In genomic region chr11:33672273-33672672, GRCh38 we compare ENCODE assay signal across 16 cellular contexts. TPM values are rescaled to one million over a fixed set of nuclear protein-coding genes. Genes with fewer than 3 reads are reported as not detected.
DNase-seq lines count a peak whose midpoint lies in the region; ATAC-seq, FAIRE-seq and TF ChIP-seq lines count a peak whose summit lies in the region.
"Had no signal": no experiment of that assay in that cellular context is flagged by ENCODE, and none has a peak within 500 bp of the region (broad histone marks: within the 10 kb centered on the region; RNA-seq: fewer than 3 reads in every experiment).

No MANE protein-coding gene starts in this region.

- no peaks in the 10 kb centered on the region for H3K9me3 ChIP-seq in K562 (replicated peaks; ENCODE audit: control insufficient read depth, insufficient read depth, low read depth, low read length)

- CTCF ChIA-PET in K562 (lab: Yijun Ruan, JAX; ENCODE audit: low intra/inter-chr PET ratio) = no interaction called here

- H3K36me3 Mint-ChIP-seq in HFFc6 (ENCODE audit: low read depth) = peaks cover 47% of the 10 kb centered on the region
- H3K36me3 Mint-ChIP-seq: CD4-positive, CD25-positive, alpha-beta regulatory T cell; IgD-negative memory B cell had no signal

- peak; percentile 5 for DNase-seq in activated CD8-positive, alpha-beta memory T cell treated with anti-CD3 and anti-CD28 coated beads for 24 hours
- DNase-seq in activated CD8-positive, alpha-beta memory T cell treated with anti-CD3 and anti-CD28 coated beads, Interleukin-2, amount 50 U/mL, for 4 hours = no peak
- no peak for DNase-seq in HFFc6
- no peak for DNase-seq in K562 (ENCODE audit: extremely low read depth in 1 of 4, low spot score in 3 of 4)
- DNase-seq in GM19238 (ENCODE audit: insufficient read length, low spot score) = no peak
- DNase-seq in NCI-H1105 treated with DMSO at 0.1 percent for 48 hours (lab: John Stamatoyannopoulos, UW) = no peak
- no peak for DNase-seq in frontal cortex (ENCODE audit: low spot score in 2 of 2)
- DNase-seq: 8988T; ACHN; CD4-positive, CD25-positive, alpha-beta regulatory T cell; DMS53; H7 had no signal

- peaks cover 19 to 22% of the 10 kb centered on the region in 2 experiments; a peak in 4 of 5 replicates for H3K27me3 ChIP-seq in K562 (ENCODE audit: control insufficient read depth in 2 of 2, insufficient read depth in 2 of 2, low read length in 2 of 2)
- H3K27me3 ChIP-seq: BLaER1 treated with 17β-estradiol and CSF1 and Interleukin-3, amounts not matched to agents 10 nM and 100 nM had no signal

- no peaks in the 10 kb centered on the region for H3K9me1 ChIP-seq in K562 (ENCODE audit: control insufficient read depth, insufficient read depth, low read length)

- ATAC-seq in K562 = no peak

- intact Hi-C loops in K562 (cut with micrococcal nuclease) = no loop called here

- H3K9me3 Mint-ChIP-seq in HFFc6 = peaks cover 2% of the 10 kb centered on the region

- H3K27ac ChIP-seq in K562 (ENCODE audit: extremely low read depth, low read depth, low read length) = no peak overlapping the region
- H3K27ac ChIP-seq: BLaER1 treated with 17β-estradiol and CSF1 and Interleukin-3, amounts not matched to agents 10 nM and 100 nM; KMS-11 had no signal

- H3K4me2 ChIP-seq in K562 (ENCODE audit: insufficient read depth, low read length) = no peak overlapping the region
- H3K4me2 ChIP-seq: BLaER1 treated with 17β-estradiol and CSF1 and Interleukin-3, amounts not matched to agents 10 nM and 100 nM; KMS-11 had no signal

- H3K4me1 ChIP-seq in K562 (replicated peaks in 1 of 2; ENCODE audit: control insufficient read depth in 2 of 2, insufficient read depth in 2 of 2, low read length in 2 of 2) = peaks cover 0 to 3% of the 10 kb centered on the region in 2 experiments; a peak in 1 of 5 replicates

- no peak for TF ChIP-seq EP300 in K562 (IDR thresholded peaks at IDR 0.05; ENCODE audit: low read length)

- WGBS in K562 (ENCODE audit: insufficient coverage, low coverage, missing lambda C conversion rate) = 0% methylated on average over 4 of the region's 4 CpGs

- TF ChIP-seq RAD21 in K562 (CRISPR knock-in tag; conservative IDR thresholded peaks at IDR 0.05 in 1 of 2, IDR thresholded peaks at IDR 0.05 in 1 of 2) = no peak

- TF ChIP-seq CTCF in HFFc6 (IDR thresholded peaks at IDR 0.05) (no peak), K562 (IDR thresholded peaks at IDR 0.05 in 2 of 3, conservative IDR thresholded peaks at IDR 0.05 in 1 of 3; ENCODE audit: insufficient read depth in 2 of 3, low read depth in 1 of 3, low read length in 3 of 3) (no peak)

- no peaks in the 10 kb centered on the region for H4K20me1 ChIP-seq in K562 (replicated peaks; ENCODE audit: control insufficient read depth, insufficient read depth, low read length)
- H4K20me1 ChIP-seq: BLaER1 treated with 17β-estradiol and CSF1 and Interleukin-3, amounts not matched to agents 10 nM and 100 nM had no signal

- POLR2A ChIA-PET in K562 (lab: Yijun Ruan, JAX) = interaction anchor here (0.6 kb wide), 1 partner anchor 404 kb away, joined by 3 read pairs; no protein-coding TSS in a partner anchor

- no peak overlapping the region for H2AFZ ChIP-seq in K562 (ENCODE audit: low read depth, low read length)

- no peak overlapping the region for H3K9ac ChIP-seq in K562 (ENCODE audit: insufficient read depth in 1 of 2, low read depth in 2 of 2, low read length in 2 of 2)
- H3K9ac ChIP-seq: BLaER1 treated with 17β-estradiol and CSF1 and Interleukin-3, amounts not matched to agents 10 nM and 100 nM; KMS-11 had no signal

- peak overlapping the region; percentile 87 for H3K27ac Mint-ChIP-seq in HFFc6
- H3K27ac Mint-ChIP-seq: IgD-negative memory B cell had no signal

- FAIRE-seq in K562 (lab: Jason Lieb, UNC) (no peak), frontal cortex (lab: Jason Lieb, UNC) (no peak)
- FAIRE-seq: GM19239 had no signal

- H3K4me3 Mint-ChIP-seq in HFFc6 = peak overlapping the region; percentile 31; the same call in 1 of the 2 replicates
- H3K4me3 Mint-ChIP-seq: CD4-positive, CD25-positive, alpha-beta regulatory T cell; IgD-negative memory B cell had no signal

- BruUV-seq in K562 (replicated peaks; lab: Mats Ljungman, UMichigan) = no TSS peak

- peaks cover 4% of the 10 kb centered on the region for H3K27me3 Mint-ChIP-seq in HFFc6 (ENCODE audit: insufficient read depth)

- peaks cover 66% of the 10 kb centered on the region for H3K4me1 Mint-ChIP-seq in HFFc6 (ENCODE audit: low read depth)
- H3K4me1 Mint-ChIP-seq: CD4-positive, CD25-positive, alpha-beta regulatory T cell; IgD-negative memory B cell had no signal

- no peaks in the 10 kb centered on the region for H3K36me3 ChIP-seq in K562 (ENCODE audit: control insufficient read depth, insufficient read depth, low read length)
- H3K36me3 ChIP-seq: BLaER1 treated with 17β-estradiol and CSF1 and Interleukin-3, amounts not matched to agents 10 nM and 100 nM had no signal

- no peak overlapping the region for H3K4me3 ChIP-seq in K562
- H3K4me3 ChIP-seq: BLaER1 treated with 17β-estradiol and CSF1 and Interleukin-3, amounts not matched to agents 10 nM and 100 nM had no signal

- no peak for TF ChIP-seq POLR2A in K562 (conservative IDR thresholded peaks at IDR 0.05)

- in situ Hi-C loops in K562 (cut with MboI) = no loop called here

- no peaks in the 10 kb centered on the region for H3K79me2 ChIP-seq in K562 (ENCODE audit: control insufficient read depth, insufficient read depth, low read length)

TF ChIP-seq in K562, 482 proteins besides CTCF, POLR2A, EP300 and RAD21:
- TF ChIP-seq USF2 (CRISPR knock-in tag; IDR thresholded peaks at IDR 0.05) (0 out of 2 replicates have a peak, but pooled peaks have one; percentile 7), RFX7 (CRISPR knock-in tag; IDR thresholded peaks at IDR 0.05) (no peak), KDM1A (IDR thresholded peaks at IDR 0.05) (no peak), MED1 (CRISPR knock-in tag; IDR thresholded peaks at IDR 0.05; ENCODE audit: borderline replicate concordance) (no peak), RFX5 (IDR thresholded peaks at IDR 0.05; ENCODE audit: low read depth, low read length) (peak; percentile 71; the same call in 1 of the 2 replicates), HDAC1 (IDR thresholded peaks at IDR 0.05) (no peak)

RNA-seq across cellular contexts. Expression of gene C11orf91, which starts 28.4 kb away (rescaled TPM):
- total RNA-seq in HFFc6 (2021; fragmentation: NEBNext Ultra II Directional; extraction: Animal tissue kit (Norgen Biotek cat#: 25700)) = under 1 TPM in 4 of 6 experiments, not detected in 2; 0.59 to 0.65 (median 0.60) TPM
- not detected in 2 replicates for total RNA-seq in K562 (2011; cell fraction: chromatin; rRNA removed; ENCODE audit: low replicate concordance)
- not detected in 2 replicates for total RNA-seq in K562 (2011; cell fraction: nucleolus; rRNA removed)
- total RNA-seq in K562 (2011; cell fraction: nucleoplasm; rRNA removed) = not detected in 2 replicates
- not detected in 2 replicates for total RNA-seq in K562 (2014; rRNA removed)
- not detected in 2 replicates for total RNA-seq in K562 (2014; rRNA removed; fragmentation: Illumina TruSeq; extraction: Trizol)
- not detected in 2 replicates for total RNA-seq in K562 (2015; rRNA removed; fragmentation: Illumina TruSeq; extraction: Trizol)
- total RNA-seq in K562 (2021) = not detected in 2 replicates
- polyA plus RNA-seq in K562 (2011; rRNA removed) = not detected in 2 replicates
- not detected in 2 replicates for polyA plus RNA-seq in K562 (2011; cell fraction: cytosol; rRNA removed)
- not detected in 2 replicates for polyA plus RNA-seq in K562 (2011; cell fraction: nucleus; rRNA removed)
- polyA plus RNA-seq in K562 (2012) = not detected in 2 replicates
- not detected in 2 replicates for polyA plus RNA-seq in K562 (2014; fragmentation: Illumina TruSeq; extraction: Trizol)
- polyA plus RNA-seq in K562 (2014; fragmentation: Nextera tagmentation; extraction: Ambion mirVana) = not detected
- polyA plus RNA-seq in K562 (2014; rRNA removed) = not detected in 2 replicates
- not detected in 2 replicates for polyA minus RNA-seq in K562 (2011; rRNA and poly(A)+ RNA removed)
- polyA minus RNA-seq in K562 (2011; cell fraction: cytosol; rRNA and poly(A)+ RNA removed) = not detected in 2 replicates
- polyA minus RNA-seq in K562 (2011; cell fraction: nucleus; rRNA and poly(A)+ RNA removed) = not detected in 2 replicates
- total RNA-seq in frontal cortex = not detected
- total RNA-seq: CD4-positive, CD25-positive, alpha-beta regulatory T cell; H7 had no signal
- polyA plus RNA-seq: CD4-positive, CD25-positive, alpha-beta regulatory T cell; IgD-negative memory B cell had no signal
